5 cellular contexts compared by ENCODE assay signal in the genomic region with DNA sequence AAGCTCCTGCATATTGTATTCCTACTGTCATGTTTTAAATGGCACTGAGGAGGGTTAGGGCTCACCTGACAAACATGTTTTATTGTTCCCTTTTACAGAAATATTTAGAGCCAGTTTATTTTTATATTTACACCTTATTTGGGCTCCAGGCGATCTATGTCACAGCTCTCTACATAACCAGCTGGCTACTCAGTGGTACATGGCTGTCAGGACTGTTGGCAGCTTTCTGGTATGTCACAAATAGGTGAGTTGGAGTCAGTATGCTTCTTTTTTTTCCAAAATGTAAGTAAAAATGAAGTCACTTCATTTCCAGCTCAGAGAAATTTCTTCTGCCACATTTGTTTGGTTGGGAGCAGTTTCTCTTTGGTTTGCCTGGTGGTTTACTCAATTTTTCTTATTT.
"Had no signal": no experiment of that assay in that cellular context is flagged by ENCODE, and none has a peak within 500 bp of the region (broad histone marks: within the 10 kb centered on the region; RNA-seq: fewer than 3 reads in every experiment).

No MANE protein-coding gene starts in this region.

- DNase-seq: IMR-90, KBM-7 had no signal

- H3K4me3 ChIP-seq: K562 had no signal

- H3K27ac ChIP-seq: HL-60 had no signal

- ATAC-seq: HepG2, K562 had no signal
